13 cellular contexts compared by ENCODE assay signal in genomic region chr1:160522136-160522535, GRCh38. TPM values are rescaled to one million over a fixed set of nuclear protein-coding genes. Genes with fewer than 3 reads are reported as not detected.
DNase-seq lines count a peak whose midpoint lies in the region; ATAC-seq and TF ChIP-seq lines count a peak whose summit lies in the region.
"Had no signal": no experiment of that assay in that cellular context is flagged by ENCODE, and none has a peak within 500 bp of the region (broad histone marks: within the 10 kb centered on the region; RNA-seq: fewer than 3 reads in every experiment).

No MANE protein-coding gene starts in this region.

- DNase-seq in activated naive CD4-positive, alpha-beta T cell treated with anti-CD3 and anti-CD28 coated beads for 36 hours: no peak
- DNase-seq in activated naive CD4-positive, alpha-beta T cell treated with Interleukin-2 at 50 U/mL for 16 hours: no peak
- DNase-seq in OCI-M1 (lab: John Stamatoyannopoulos, UW) (peak; percentile 40), esophagus squamous epithelium (lab: John Stamatoyannopoulos, UW) (no peak), upper lobe of left lung (no peak), D341Med (ENCODE audit: low spot score) (no peak), GM13977 (ENCODE audit: low spot score) (no peak), putamen (ENCODE audit: low spot score) (no peak)
- DNase-seq: DMS79, mammary epithelial cell, NCI-H1694 treated with DMSO at 0.1 percent for 48 hours, ovary, SHP77 had no signal

- WGBS in esophagus squamous epithelium, 2 donors: 51 to 60% methylated on average over 3 of the region's 3 CpGs
- 52% methylated on average over 3 of the region's 3 CpGs for WGBS in upper lobe of left lung, 2 donors

- H3K4me1 ChIP-seq in esophagus squamous epithelium (no peaks in the 10 kb centered on the region), upper lobe of left lung (peaks cover 0 to 5% (median 0%) of the 10 kb centered on the region in 4 donors)

- ATAC-seq in upper lobe of left lung (ENCODE audit: low FRiP score in 2 of 2): no peak

- CTCF ChIA-PET in activated naive CD4-positive, alpha-beta T cell treated with anti-CD3 and anti-CD28 coated beads for 36 hours (lab: Charles Lee): interaction anchor here (0.8 to 2.0 kb wide), 7 partner anchors 9 to 94 kb away, joined by 3 to 14 read pairs (median 8); no protein-coding TSS in a partner anchor

- H3K27me3 ChIP-seq in esophagus squamous epithelium: no peaks in the 10 kb centered on the region
- no peaks in the 10 kb centered on the region for H3K27me3 ChIP-seq in upper lobe of left lung
- H3K27me3 ChIP-seq: ovary had no signal

- H3K27ac ChIP-seq in esophagus squamous epithelium: peak overlapping the region in 2 of 4 donors; percentile 4 to 59
- peak overlapping the region in 1 of 4 donors; percentile 65 for H3K27ac ChIP-seq in upper lobe of left lung
- H3K27ac ChIP-seq: ovary had no signal

- H3K36me3 ChIP-seq in esophagus squamous epithelium: no peaks in the 10 kb centered on the region
- H3K36me3 ChIP-seq in upper lobe of left lung: no peaks in the 10 kb centered on the region
- H3K36me3 ChIP-seq: ovary had no signal

- peaks cover 30% of the 10 kb centered on the region for H3K9me3 Mint-ChIP-seq in activated naive CD4-positive, alpha-beta T cell treated with anti-CD3 and anti-CD28 coated beads for 36 hours

- H3K4me3 Mint-ChIP-seq in activated naive CD4-positive, alpha-beta T cell treated with anti-CD3 and anti-CD28 coated beads for 36 hours: peak overlapping the region; percentile 85

- H3K36me3 Mint-ChIP-seq in activated naive CD4-positive, alpha-beta T cell treated with anti-CD3 and anti-CD28 coated beads for 36 hours (ENCODE audit: low read depth): peaks cover 56% of the 10 kb centered on the region

- peak overlapping the region; percentile 97 for H3K27ac Mint-ChIP-seq in activated naive CD4-positive, alpha-beta T cell treated with anti-CD3 and anti-CD28 coated beads for 36 hours

- H3K9me3 ChIP-seq in esophagus squamous epithelium: no peaks in the 10 kb centered on the region
- no peaks in the 10 kb centered on the region for H3K9me3 ChIP-seq in upper lobe of left lung
- H3K9me3 ChIP-seq: ovary had no signal

- TF ChIP-seq POLR2A in esophagus squamous epithelium (IDR thresholded peaks at IDR 0.05) (no peak), upper lobe of left lung (IDR thresholded peaks at IDR 0.05) (no peak)

- TF ChIP-seq EP300 in upper lobe of left lung (IDR thresholded peaks at IDR 0.05): no peak

- peaks cover 56% of the 10 kb centered on the region for H3K4me1 Mint-ChIP-seq in activated naive CD4-positive, alpha-beta T cell treated with anti-CD3 and anti-CD28 coated beads for 36 hours (ENCODE audit: low read depth)

- intact Hi-C loops in activated naive CD4-positive, alpha-beta T cell treated with anti-CD3 and anti-CD28 coated beads for 36 hours (cut with micrococcal nuclease): loop anchor here (5.0 to 10.0 kb wide), 2 partner anchors 260 to 1507 kb away; partner anchors contain the start of gene DCAF8
- intact Hi-C loops in esophagus squamous epithelium (cut with DNase I): no loop called here

- H3K27me3 Mint-ChIP-seq in activated naive CD4-positive, alpha-beta T cell treated with anti-CD3 and anti-CD28 coated beads for 36 hours (ENCODE audit: low read depth): no peaks in the 10 kb centered on the region

- in situ Hi-C loops in GM13977 (cut with MboI; ENCODE audit: low pct_unique_long_range_greater_than_20kb, low sequenced_read_pairs, unreplicated experiment): no loop called here

- H3K4me3 ChIP-seq in esophagus squamous epithelium (peak overlapping the region in 3 of 4 donors; percentile 6 to 54 (median 30)), upper lobe of left lung (peak overlapping the region in 3 of 4 donors; percentile 22 to 35 (median 29))
- H3K4me3 ChIP-seq: ovary had no signal

- TF ChIP-seq CTCF in esophagus squamous epithelium (IDR thresholded peaks at IDR 0.05): no peak
- TF ChIP-seq CTCF in upper lobe of left lung (IDR thresholded peaks at IDR 0.05): no peak
- no peak for TF ChIP-seq CTCF in GM13977 (IDR thresholded peaks at IDR 0.05; ENCODE audit: extremely low read depth, insufficient read depth, missing control alignments)

RNA-seq across cellular contexts. Expression of gene SLAMF6, which starts 0.9 kb away (rescaled TPM):
- 10 to 100 TPM; 55.0 to 55.5 TPM for total RNA-seq in activated naive CD4-positive, alpha-beta T cell treated with anti-CD3 and anti-CD28 coated beads for 36 hours
- 1 to 10 TPM; 1.2 to 5.0 (median 1.5) TPM for total RNA-seq in esophagus squamous epithelium
- 10 to 100 TPM in 1 of 6 donors, 1 to 10 TPM in 5; 2.7 to 10.7 (median 3.4) TPM for total RNA-seq in upper lobe of left lung
- total RNA-seq: mammary epithelial cell had no signal

RNA-seq across cellular contexts. Expression of gene CD84, which starts 57.2 kb away (rescaled TPM):
- 1 to 10 TPM; 8.6 to 9.2 TPM for total RNA-seq in activated naive CD4-positive, alpha-beta T cell treated with anti-CD3 and anti-CD28 coated beads for 36 hours
- total RNA-seq in esophagus squamous epithelium: 1 to 10 TPM in 3 of 4 donors, under 1 TPM in 1; 0.61 to 9.0 (median 2.4) TPM
- total RNA-seq in upper lobe of left lung: 10 to 100 TPM in 5 of 6 donors, 1 to 10 TPM in 1; 8.9 to 26.4 (median 17.4) TPM
- total RNA-seq: mammary epithelial cell had no signal

Comparison
In these comparisons a context has a peak if more than half of its experiments do, and no peak if none do; other contexts are left out.
1. RNA of gene SLAMF6, which starts 0.9 kb away (total RNA-seq): 55.0 to 55.5 TPM in activated naive CD4-positive, alpha-beta T cell treated with anti-CD3 and anti-CD28 coated beads for 36 hours; 2.7 to 10.7 TPM in upper lobe of left lung and 1.2 to 5.0 TPM in esophagus squamous epithelium; every median in the first group is over 4 times any median in the second.